In genomic region chr17:57861000-57861736, GRCh38 we compare ENCODE assay signal across 1 cellular context.
TF ChIP-seq lines count a peak whose summit lies in the region.

No MANE protein-coding gene starts in this region.

TF ChIP-seq in HepG2, 621 proteins besides CTCF, POLR2A, EP300 and RAD21 (continued from another document and continues in another):
- TF ChIP-seq RERE (CRISPR knock-in tag; IDR thresholded peaks at IDR 0.05; ENCODE audit: low read depth) (0 out of 2 replicates have a peak, but pooled peaks have one; percentile 75), SMC3 (IDR thresholded peaks at IDR 0.05; ENCODE audit: low read length) (no peak), TGIF2 (CRISPR knock-in tag; IDR thresholded peaks at IDR 0.05) (no peak; the same call in none of the 2 replicates), GATAD2A (CRISPR knock-in tag; IDR thresholded peaks at IDR 0.05) (peak; percentile 86), PLRG1 (conservative IDR thresholded peaks at IDR 0.05) (no peak), POLR2AphosphoS5 (IDR thresholded peaks at IDR 0.05; ENCODE audit: low read depth, low read length) (peak; percentile 40; the same call in 1 of the 2 replicates), THAP7 (CRISPR knock-in tag; IDR thresholded peaks at IDR 0.05) (0 out of 2 replicates have a peak, but pooled peaks have one; percentile 10), ZNF335 (CRISPR knock-in tag; IDR thresholded peaks at IDR 0.05) (peak; percentile 68), ZBTB39 (CRISPR knock-in tag; IDR thresholded peaks at IDR 0.05) (peak; percentile 76; the same call in 1 of the 2 replicates), ARID5B (CRISPR knock-in tag; IDR thresholded peaks at IDR 0.05) (peak; percentile 82), HMG20B (CRISPR knock-in tag; conservative IDR thresholded peaks at IDR 0.05) (peak; percentile 83), ETV5 (CRISPR knock-in tag; IDR thresholded peaks at IDR 0.05; ENCODE audit: borderline replicate concordance) (peak; percentile 72; the same call in 1 of the 2 replicates), NCOA1 (CRISPR knock-in tag; IDR thresholded peaks at IDR 0.05) (no peak; the same call in 1 of the 2 replicates), ZNF878 (CRISPR knock-in tag; IDR thresholded peaks at IDR 0.05) (peak; percentile 37; the same call in 1 of the 2 replicates), MLXIP (CRISPR knock-in tag; IDR thresholded peaks at IDR 0.05; ENCODE audit: borderline replicate concordance) (no peak), ZNF841 (CRISPR knock-in tag; IDR thresholded peaks at IDR 0.05; ENCODE audit: borderline replicate concordance) (no peak), ZNF749 (CRISPR knock-in tag; IDR thresholded peaks at IDR 0.05; ENCODE audit: borderline replicate concordance) (no peak), SSRP1 (CRISPR knock-in tag; IDR thresholded peaks at IDR 0.05) (peak; percentile 77; the same call in 1 of the 2 replicates), ZNF235 (CRISPR knock-in tag; IDR thresholded peaks at IDR 0.05; ENCODE audit: borderline replicate concordance) (peak; percentile 90; the same call in 1 of the 2 replicates), GABPB1 (CRISPR knock-in tag; IDR thresholded peaks at IDR 0.05) (peak; percentile 47; the same call in 1 of the 2 replicates), TCF7 (IDR thresholded peaks at IDR 0.05; ENCODE audit: low read depth) (peak; percentile 94), RCOR2 (CRISPR knock-in tag; IDR thresholded peaks at IDR 0.05) (peak; percentile 83), MEIS2 (CRISPR knock-in tag; IDR thresholded peaks at IDR 0.05) (0 out of 2 replicates have a peak, but pooled peaks have one; percentile 45), ISL2 (CRISPR knock-in tag; IDR thresholded peaks at IDR 0.05) (peak; percentile 84), KAT8 (CRISPR knock-in tag; IDR thresholded peaks at IDR 0.05) (peak; percentile 65), ZNF724P (CRISPR knock-in tag; IDR thresholded peaks at IDR 0.05; ENCODE audit: borderline replicate concordance) (0 out of 2 replicates have a peak, but pooled peaks have one; percentile 66), HNRNPLL (IDR thresholded peaks at IDR 0.05; ENCODE audit: low read depth, low read length, poor library complexity, severe bottlenecking) (peak; percentile 77), ATF7-NPFF (CRISPR knock-in tag; IDR thresholded peaks at IDR 0.05; ENCODE audit: low read depth) (0 out of 2 replicates have a peak, but pooled peaks have one; percentile 36), SIX1 (CRISPR knock-in tag; IDR thresholded peaks at IDR 0.05; ENCODE audit: borderline replicate concordance) (peak; percentile 28; the same call in 1 of the 2 replicates), SP1 (IDR thresholded peaks at IDR 0.05) (no peak), SP1 (CRISPR knock-in tag; IDR thresholded peaks at IDR 0.05) (peak; percentile 32; the same call in 1 of the 2 replicates), IRF9 (CRISPR knock-in tag; IDR thresholded peaks at IDR 0.05; ENCODE audit: borderline replicate concordance) (0 out of 2 replicates have a peak, but pooled peaks have one; percentile 9), ARNT (IDR thresholded peaks at IDR 0.05) (no peak), ZNF512B (CRISPR knock-in tag; IDR thresholded peaks at IDR 0.05; ENCODE audit: borderline replicate concordance) (peak; percentile 71; the same call in 1 of the 2 replicates), ZNF503 (CRISPR knock-in tag; IDR thresholded peaks at IDR 0.05) (peak; percentile 67; the same call in 1 of the 2 replicates), FOXA1 (IDR thresholded peaks at IDR 0.05) (no peak), FOXA1 (CRISPR knock-in tag; IDR thresholded peaks at IDR 0.05) (peak; percentile 94)
